Comparison of ENCODE assay signal across 1 cellular context in the genomic region with DNA sequence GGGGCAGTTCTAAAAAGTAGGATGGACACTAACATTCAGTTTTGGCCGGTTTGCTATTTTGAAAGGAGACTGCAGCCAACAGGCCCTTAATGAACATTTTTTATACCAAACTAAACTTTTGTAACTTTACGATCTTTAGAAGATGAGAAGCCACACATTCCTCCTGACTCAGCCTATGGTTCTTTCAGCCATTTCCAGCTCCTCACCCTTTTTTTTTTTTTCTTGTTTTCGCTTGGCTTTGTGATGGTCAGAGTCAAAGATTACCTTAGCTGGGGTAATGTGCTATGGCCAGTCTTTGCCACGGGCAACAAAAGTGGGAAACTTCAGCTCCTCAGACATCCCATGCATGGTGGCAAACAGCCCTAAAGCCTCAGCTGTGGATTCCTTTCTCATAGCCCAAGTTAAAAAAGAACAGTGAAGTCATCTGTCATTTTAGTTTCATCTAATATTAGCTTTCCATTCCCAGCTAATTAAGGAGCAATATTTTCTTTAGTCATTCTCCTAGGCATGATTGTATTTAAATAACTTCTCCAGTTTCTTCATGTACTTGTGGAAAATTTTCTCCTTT.
TF ChIP-seq lines count a peak whose summit lies in the region.

No MANE protein-coding gene starts in this region.

TF ChIP-seq in endothelial cell of umbilical vein, 7 proteins besides CTCF, POLR2A, EP300 and RAD21 (continued from another document):
- TF ChIP-seq GATA2 (IDR thresholded peaks at IDR 0.05; ENCODE audit: insufficient read depth, insufficient read length, low read depth, low read length) = no peak
- TF ChIP-seq MAX (IDR thresholded peaks at IDR 0.05; ENCODE audit: insufficient read depth, insufficient read length) = no peak
- no peak for TF ChIP-seq MYC (IDR thresholded peaks at IDR 0.05; ENCODE audit: low read depth, low read length)
- no peak for TF ChIP-seq FOS (IDR thresholded peaks at IDR 0.05; ENCODE audit: borderline replicate concordance, insufficient read depth, low read length)
